Comparison of ENCODE assay signal across 11 cellular contexts in genomic region chr1:76073471-76073870, GRCh38. TPM values are rescaled to one million over a fixed set of nuclear protein-coding genes. Genes with fewer than 3 reads are reported as not detected.
DNase-seq lines count a peak whose midpoint lies in the region; ATAC-seq and TF ChIP-seq lines count a peak whose summit lies in the region.
"Had no signal": no experiment of that assay in that cellular context is flagged by ENCODE, and none has a peak within 500 bp of the region (broad histone marks: within the 10 kb centered on the region; RNA-seq: fewer than 3 reads in every experiment).

No MANE protein-coding gene starts in this region.

- peaks cover 2% of the 10 kb centered on the region for H3K27me3 Mint-ChIP-seq in GM23338 (ENCODE audit: insufficient read depth, low read depth, poor library complexity)
- peaks cover 19% of the 10 kb centered on the region for H3K27me3 Mint-ChIP-seq in activated CD8-positive, alpha-beta T cell treated with anti-CD3 and anti-CD28 coated beads, Interleukin-2, amount 10 ng/mL, durations not matched to agents 7 days and 5 days (ENCODE audit: low read depth)

- POLR2A ChIA-PET in activated CD8-positive, alpha-beta T cell treated with anti-CD3 and anti-CD28 coated beads, Interleukin-2, amount 10 ng/mL, durations not matched to agents 7 days and 5 days (lab: Charles Lee): no interaction called here

- TF ChIP-seq CTCF in GM23338 (conservative IDR thresholded peaks at IDR 0.05; ENCODE audit: low read depth in 2 of 2): no peak
- TF ChIP-seq CTCF in kidney epithelial cell (IDR thresholded peaks at IDR 0.05; ENCODE audit: insufficient read depth, low read length, poor library complexity, severe bottlenecking): no peak
- TF ChIP-seq CTCF in transverse colon (IDR thresholded peaks at IDR 0.05): no peak

- WGBS in transverse colon (ENCODE audit: low coverage in 1 of 2), 2 donors: 69 to 70% methylated on average over 3 to 5 of the region's 5 CpGs

- H3K27ac ChIP-seq in GM23338 (ENCODE audit: low read depth): no peak overlapping the region
- H3K27ac ChIP-seq in transverse colon: no peak overlapping the region
- H3K27ac ChIP-seq: C4-2B, pancreas had no signal

- H3K36me3 Mint-ChIP-seq in GM23338 (ENCODE audit: low read depth): no peaks in the 10 kb centered on the region
- no peaks in the 10 kb centered on the region for H3K36me3 Mint-ChIP-seq in activated CD8-positive, alpha-beta T cell treated with anti-CD3 and anti-CD28 coated beads, Interleukin-2, amount 10 ng/mL, durations not matched to agents 7 days and 5 days (ENCODE audit: low read depth)

- no peaks in the 10 kb centered on the region for H3K9me3 ChIP-seq in transverse colon
- H3K9me3 ChIP-seq: pancreas, upper lobe of left lung had no signal

- peak overlapping the region; percentile 98; the same call in 1 of the 2 replicates for H3K4me3 ChIP-seq in GM23338
- H3K4me3 ChIP-seq in kidney epithelial cell (ENCODE audit: low read depth, low read length): no peak overlapping the region
- no peak overlapping the region for H3K4me3 ChIP-seq in transverse colon

- H2AFZ ChIP-seq in GM23338: no peak overlapping the region

- H3F3A ChIP-seq in GM23338 (replicated peaks; ENCODE audit: low read depth): no peaks in the 10 kb centered on the region

- ATAC-seq in GM23338: no peak; the same call in 2 of the 3 replicates
- no peak for ATAC-seq in HG02981 (IDR thresholded peaks at IDR 0.05; ENCODE audit: unreplicated experiment)
- ATAC-seq in GM18909 (IDR thresholded peaks at IDR 0.05; ENCODE audit: poor library complexity, unreplicated experiment): no peak
- no peak for ATAC-seq in activated CD8-positive, alpha-beta T cell treated with anti-CD3 and anti-CD28 coated beads, Interleukin-2, amount 10 ng/mL, durations not matched to agents 7 days and 5 days

- in situ Hi-C loops in ACHN (cut with HindIII; ENCODE audit: low pct_ligation_motif_present, low pct_unique_long_range_greater_than_20kb, low sequenced_read_pairs): no loop called here
- in situ Hi-C loops in transverse colon (cut with MboI; ENCODE audit: low pct_ligation_motif_present in 1 of 4, low pct_unique_long_range_greater_than_20kb in 1 of 4, low sequenced_read_pairs in 3 of 4): no loop called here

- peak overlapping the region; percentile 55 for H3K4me3 Mint-ChIP-seq in GM23338
- no peak overlapping the region for H3K4me3 Mint-ChIP-seq in activated CD8-positive, alpha-beta T cell treated with anti-CD3 and anti-CD28 coated beads, Interleukin-2, amount 10 ng/mL, durations not matched to agents 7 days and 5 days

- H3K4me1 ChIP-seq in GM23338 (ENCODE audit: insufficient read depth): peaks cover 15% of the 10 kb centered on the region
- H3K4me1 ChIP-seq in transverse colon: peaks cover 0 to 37% (median 15%) of the 10 kb centered on the region in 4 donors

- no peaks in the 10 kb centered on the region for H3K9me2 ChIP-seq in GM23338 (ENCODE audit: insufficient read depth)

- DNase-seq in ACHN (peak; percentile 70), GM23338 (ENCODE audit: low spot score) (peak; percentile 44), amniotic stem cell (lab: John Stamatoyannopoulos, UW) (peak; percentile 27), kidney epithelial cell (ENCODE audit: low read depth) (peak; percentile 84), transverse colon (no peak)
- no peak for DNase-seq in activated CD8-positive, alpha-beta T cell treated with anti-CD3 and anti-CD28 coated beads, Interleukin-2, amount 10 ng/mL, durations not matched to agents 7 days and 5 days
- DNase-seq: pancreas, upper lobe of left lung had no signal

- no peaks in the 10 kb centered on the region for H3K36me3 ChIP-seq in GM23338 (ENCODE audit: insufficient read depth)
- no peaks in the 10 kb centered on the region for H3K36me3 ChIP-seq in kidney epithelial cell (ENCODE audit: control insufficient read depth, insufficient read depth, low read length)
- H3K36me3 ChIP-seq in transverse colon: no peaks in the 10 kb centered on the region
- H3K36me3 ChIP-seq: pancreas, upper lobe of left lung had no signal

- TF ChIP-seq EP300 in transverse colon (IDR thresholded peaks at IDR 0.05; ENCODE audit: low read depth): no peak

- H3K27ac Mint-ChIP-seq in GM23338: no peak overlapping the region
- no peak overlapping the region for H3K27ac Mint-ChIP-seq in activated CD8-positive, alpha-beta T cell treated with anti-CD3 and anti-CD28 coated beads, Interleukin-2, amount 10 ng/mL, durations not matched to agents 7 days and 5 days

- peaks cover 35% of the 10 kb centered on the region for H3K4me1 Mint-ChIP-seq in GM23338
- peaks cover 14% of the 10 kb centered on the region for H3K4me1 Mint-ChIP-seq in activated CD8-positive, alpha-beta T cell treated with anti-CD3 and anti-CD28 coated beads, Interleukin-2, amount 10 ng/mL, durations not matched to agents 7 days and 5 days (ENCODE audit: low read depth)

- H3K79me2 ChIP-seq in GM23338 (replicated peaks; ENCODE audit: insufficient read depth): peaks cover 36% of the 10 kb centered on the region

- no peaks in the 10 kb centered on the region; the same call in 1 of the 2 replicates for H4K20me1 ChIP-seq in GM23338 (replicated peaks; ENCODE audit: insufficient read depth)

- intact Hi-C loops in transverse colon (cut with DNase I; ENCODE audit: low total_unique reads): no loop called here

- H3K9me3 Mint-ChIP-seq in GM23338: no peaks in the 10 kb centered on the region
- no peaks in the 10 kb centered on the region for H3K9me3 Mint-ChIP-seq in activated CD8-positive, alpha-beta T cell treated with anti-CD3 and anti-CD28 coated beads, Interleukin-2, amount 10 ng/mL, durations not matched to agents 7 days and 5 days (ENCODE audit: insufficient read depth)

- H3K27me3 ChIP-seq in GM23338 (ENCODE audit: insufficient read depth): 0 out of 2 replicates have a peak, but pooled peaks cover 7% of the 10 kb centered on the region
- no peaks in the 10 kb centered on the region for H3K27me3 ChIP-seq in kidney epithelial cell (ENCODE audit: control insufficient read depth, insufficient read depth, low read length)
- H3K27me3 ChIP-seq in transverse colon: no peaks in the 10 kb centered on the region
- H3K27me3 ChIP-seq: pancreas, upper lobe of left lung had no signal

- CTCF ChIA-PET in activated CD8-positive, alpha-beta T cell treated with anti-CD3 and anti-CD28 coated beads, Interleukin-2, amount 10 ng/mL, durations not matched to agents 7 days and 5 days (lab: Charles Lee): interaction anchor here (0.6 kb wide), 1 partner anchor 1074 kb away, joined by 3 read pairs; no protein-coding TSS in a partner anchor

- peak overlapping the region; percentile 95; the same call in 1 of the 2 replicates for H3K4me2 ChIP-seq in GM23338

- no peak for TF ChIP-seq POLR2A in transverse colon (IDR thresholded peaks at IDR 0.05)

TF ChIP-seq in GM23338, 12 proteins besides CTCF, POLR2A, EP300 and RAD21:
- TF ChIP-seq ETS1 (IDR thresholded peaks at IDR 0.05) (no peak), JUNB (IDR thresholded peaks at IDR 0.05; ENCODE audit: unreplicated experiment) (no peak), EZH2phosphoT487 (IDR thresholded peaks at IDR 0.05; ENCODE audit: unreplicated experiment) (no peak), STAT1 (IDR thresholded peaks at IDR 0.05; ENCODE audit: unreplicated experiment) (no peak), EZH2 (IDR thresholded peaks at IDR 0.05; ENCODE audit: low read depth, unreplicated experiment) (no peak), POLR2AphosphoS5 (IDR thresholded peaks at IDR 0.05; ENCODE audit: low read depth) (no peak), NANOG (IDR thresholded peaks at IDR 0.05; ENCODE audit: borderline replicate concordance) (no peak)

RNA-seq across cellular contexts. Expression of gene ST6GALNAC3, which starts 1.1 kb away (rescaled TPM):
- total RNA-seq in GM23338 (2014; rRNA removed; shearing (Covaris generic)): 11.6 and 14.2 TPM in 2 replicates
- polyA plus RNA-seq in GM23338 (2016; fragmentation: Nextera tagmentation; extraction: Ambion mirVana): 4.7 and 5.5 TPM in 2 replicates
- total RNA-seq in kidney epithelial cell (4.1 and 4.2 TPM in 2 replicates), transverse colon (1 to 10 TPM in 2 of 4 donors, under 1 TPM in 1, not detected in 1; 1.00 to 5.7 (median 1.9) TPM)
- total RNA-seq in activated CD8-positive, alpha-beta T cell treated with anti-CD3 and anti-CD28 coated beads, Interleukin-2, amount 10 ng/mL, durations not matched to agents 7 days and 5 days: under 1 TPM in 1 of 2 experiments, not detected in 1; 0.50 TPM

Comparison
In these comparisons a context has a peak if more than half of its experiments do, and no peak if none do; other contexts are left out.
1. DNase-seq: peak in ACHN (single experiment), GM23338 (single experiment), amniotic stem cell (single experiment) and kidney epithelial cell (single experiment); none in transverse colon (single experiment) and activated CD8-positive, alpha-beta T cell treated with anti-CD3 and anti-CD28 coated beads, Interleukin-2, amount 10 ng/mL, durations not matched to agents 7 days and 5 days (single experiment).